15 cellular contexts compared by ENCODE assay signal in genomic region chr7:135467207-135467711, GRCh38.
A peak's percentile ranks its signal among the peaks of the same experiment; 100 is the strongest.
DNase-seq lines count a peak whose midpoint lies in the region; ATAC-seq and TF ChIP-seq lines count a peak whose summit lies in the region.
"Had no signal": no experiment of that assay in that cellular context is flagged by ENCODE, and none has a peak within 500 bp of the region (broad histone marks: within the 10 kb centered on the region; RNA-seq: fewer than 3 reads in every experiment).

No MANE protein-coding gene starts in this region.

- no peaks in the 10 kb centered on the region for H3K9me3 Mint-ChIP-seq in stimulated activated naive CD8-positive, alpha-beta T cell treated with anti-CD3 and anti-CD28 coated beads, Interleukin-15, amount 100 ng/mL, for 72 hours
- H3K9me3 Mint-ChIP-seq: activated naive CD4-positive, alpha-beta T cell treated with anti-CD3 and anti-CD28 coated beads, Interleukin-2, amount 10 ng/mL, durations not matched to agents 7 days and 5 days; HFFc6 had no signal

- peaks cover 16% of the 10 kb centered on the region for H3K4me1 Mint-ChIP-seq in stimulated activated naive CD8-positive, alpha-beta T cell treated with anti-CD3 and anti-CD28 coated beads, Interleukin-15, amount 100 ng/mL, for 72 hours
- H3K4me1 Mint-ChIP-seq: endodermal cell had no signal

- no peaks in the 10 kb centered on the region for H3K27me3 Mint-ChIP-seq in stimulated activated naive CD8-positive, alpha-beta T cell treated with anti-CD3 and anti-CD28 coated beads, Interleukin-15, amount 100 ng/mL, for 72 hours
- H3K27me3 Mint-ChIP-seq: activated naive CD4-positive, alpha-beta T cell treated with anti-CD3 and anti-CD28 coated beads, Interleukin-2, amount 10 ng/mL, durations not matched to agents 7 days and 5 days had no signal

- DNase-seq in AG10803 (ENCODE audit: low read depth), result peak; percentile 5
- DNase-seq in epithelial cell of esophagus (ENCODE audit: low read depth), result peak; percentile 92
- DNase-seq in stimulated activated naive CD8-positive, alpha-beta T cell treated with anti-CD3 and anti-CD28 coated beads, Interleukin-15, amount 100 ng/mL, for 72 hours, result no peak
- no peak for DNase-seq in DMS79 (lab: John Stamatoyannopoulos, UW)
- no peak for DNase-seq in NCI-H748 treated with DMSO at 0.1 percent for 48 hours (lab: John Stamatoyannopoulos, UW)
- DNase-seq: activated CD8-positive, alpha-beta T cell treated with anti-CD3 and anti-CD28 coated beads, Interleukin-2, amount 10 ng/mL, durations not matched to agents 7 days and 5 days; activated naive CD4-positive, alpha-beta T cell treated with anti-CD3 and anti-CD28 coated beads, Interleukin-2, amount 10 ng/mL, durations not matched to agents 7 days and 5 days; endodermal cell; HFFc6; left cardiac atrium; NCI-H510A; stimulated activated CD4-positive, alpha-beta T cell treated with anti-CD3 and anti-CD28 coated beads, Interleukin-2, amount 100 ng/mL, for 24 hours had no signal

- no peak overlapping the region for H3K4me3 ChIP-seq in AG10803 (ENCODE audit: low read length)
- H3K4me3 ChIP-seq in epithelial cell of esophagus (ENCODE audit: low read length), result no peak overlapping the region

- ATAC-seq in GM18907 (IDR thresholded peaks at IDR 0.05; ENCODE audit: unreplicated experiment) (peak; percentile 62), HG03175 (IDR thresholded peaks at IDR 0.05; ENCODE audit: unreplicated experiment) (peak; percentile 35), HG02870 (IDR thresholded peaks at IDR 0.05; ENCODE audit: unreplicated experiment) (no peak)
- no peak for ATAC-seq in stimulated activated naive CD8-positive, alpha-beta T cell treated with anti-CD3 and anti-CD28 coated beads, Interleukin-15, amount 100 ng/mL, for 72 hours
- ATAC-seq: activated CD8-positive, alpha-beta T cell treated with anti-CD3 and anti-CD28 coated beads, Interleukin-2, amount 10 ng/mL, durations not matched to agents 7 days and 5 days; left cardiac atrium had no signal

- no peak overlapping the region for H3K27ac Mint-ChIP-seq in stimulated activated naive CD8-positive, alpha-beta T cell treated with anti-CD3 and anti-CD28 coated beads, Interleukin-15, amount 100 ng/mL, for 72 hours
- H3K27ac Mint-ChIP-seq: activated CD8-positive, alpha-beta T cell treated with anti-CD3 and anti-CD28 coated beads, Interleukin-2, amount 10 ng/mL, durations not matched to agents 7 days and 5 days; activated naive CD4-positive, alpha-beta T cell treated with anti-CD3 and anti-CD28 coated beads, Interleukin-2, amount 10 ng/mL, durations not matched to agents 7 days and 5 days; endodermal cell; HFFc6 had no signal

- no peak overlapping the region for H3K4me3 Mint-ChIP-seq in stimulated activated naive CD8-positive, alpha-beta T cell treated with anti-CD3 and anti-CD28 coated beads, Interleukin-15, amount 100 ng/mL, for 72 hours
- H3K4me3 Mint-ChIP-seq: activated CD8-positive, alpha-beta T cell treated with anti-CD3 and anti-CD28 coated beads, Interleukin-2, amount 10 ng/mL, durations not matched to agents 7 days and 5 days; activated naive CD4-positive, alpha-beta T cell treated with anti-CD3 and anti-CD28 coated beads, Interleukin-2, amount 10 ng/mL, durations not matched to agents 7 days and 5 days; endodermal cell; HFFc6 had no signal

- TF ChIP-seq CTCF in AG10803 (conservative IDR thresholded peaks at IDR 0.05; ENCODE audit: low read length), result no peak
- no peak for TF ChIP-seq CTCF in epithelial cell of esophagus (IDR thresholded peaks at IDR 0.05; ENCODE audit: insufficient read depth, low read depth, low read length, missing control alignments)

Comparison
In these comparisons a context has a peak if more than half of its experiments do, and no peak if none do; other contexts are left out.
1. DNase-seq: peak in AG10803 (single experiment) and epithelial cell of esophagus (single experiment); none in stimulated activated naive CD8-positive, alpha-beta T cell treated with anti-CD3 and anti-CD28 coated beads, Interleukin-15, amount 100 ng/mL, for 72 hours (0 of 2), DMS79 (single experiment) and NCI-H748 treated with DMSO at 0.1 percent for 48 hours (single experiment).
2. ATAC-seq: peak in GM18907 (single experiment) and HG03175 (single experiment); none in stimulated activated naive CD8-positive, alpha-beta T cell treated with anti-CD3 and anti-CD28 coated beads, Interleukin-15, amount 100 ng/mL, for 72 hours (single experiment) and HG02870 (single experiment).